In genomic region chr13:105969761-105970160, GRCh38 we compare ENCODE assay signal across 1 cellular context.
TF ChIP-seq lines count a peak whose summit lies in the region.

No MANE protein-coding gene starts in this region.

TF ChIP-seq in HEK293, 187 proteins besides CTCF, POLR2A, EP300 and RAD21 (continued from another document and continues in another):
- no peak for TF ChIP-seq REST (tag by site-specific recombination; IDR thresholded peaks at IDR 0.05)
- TF ChIP-seq EGR2 (tag by site-specific recombination; IDR thresholded peaks at IDR 0.05; ENCODE audit: low read depth) = no peak
- TF ChIP-seq GLIS1 (tag by site-specific recombination; IDR thresholded peaks at IDR 0.05) = peak; percentile 90
- no peak for TF ChIP-seq ZFHX2 (tag by site-specific recombination; conservative IDR thresholded peaks at IDR 0.05)
- TF ChIP-seq FEZF1 (tag by site-specific recombination; IDR thresholded peaks at IDR 0.05) = peak; percentile 95
- TF ChIP-seq ZNF426 (tag by site-specific recombination; IDR thresholded peaks at IDR 0.05) = no peak
- no peak for TF ChIP-seq KLF17 (tag by site-specific recombination; IDR thresholded peaks at IDR 0.05)
- no peak for TF ChIP-seq ZNF510 (tag by site-specific recombination; IDR thresholded peaks at IDR 0.05; ENCODE audit: insufficient replicate concordance)
- peak; percentile 72 for TF ChIP-seq ZNF335 (tag by site-specific recombination; conservative IDR thresholded peaks at IDR 0.05)
- no peak for TF ChIP-seq BCL6B (tag by site-specific recombination; IDR thresholded peaks at IDR 0.05)
- TF ChIP-seq ZNF660 (tag by site-specific recombination; IDR thresholded peaks at IDR 0.05) = no peak
- no peak for TF ChIP-seq PRDM10 (tag by site-specific recombination; IDR thresholded peaks at IDR 0.05)
- TF ChIP-seq ZNF391 (tag by site-specific recombination; IDR thresholded peaks at IDR 0.05; ENCODE audit: borderline replicate concordance, low read depth) = no peak
- TF ChIP-seq ZSCAN30 (tag by site-specific recombination; IDR thresholded peaks at IDR 0.05) = peak; percentile 72; the same call in 1 of the 2 replicates
- TF ChIP-seq HOXA7 (CRISPR knock-in tag; IDR thresholded peaks at IDR 0.05; ENCODE audit: borderline replicate concordance) = no peak
- TF ChIP-seq MEIS1 (CRISPR knock-in tag; IDR thresholded peaks at IDR 0.05; ENCODE audit: borderline replicate concordance) = peak; percentile 40; the same call in 1 of the 2 replicates
- TF ChIP-seq HIC1 (tag by site-specific recombination; IDR thresholded peaks at IDR 0.05) = peak; percentile 53; the same call in 1 of the 2 replicates
- peak; percentile 93 for TF ChIP-seq HOXD13 (CRISPR knock-in tag; IDR thresholded peaks at IDR 0.05; ENCODE audit: borderline replicate concordance)
- TF ChIP-seq ZBTB48 (tag by site-specific recombination; IDR thresholded peaks at IDR 0.05) = no peak
- TF ChIP-seq PATZ1 (tag by site-specific recombination; IDR thresholded peaks at IDR 0.05) = no peak
- no peak for TF ChIP-seq ZNF610 (tag by site-specific recombination; IDR thresholded peaks at IDR 0.05; ENCODE audit: borderline replicate concordance)
- peak; percentile 75 for TF ChIP-seq PRDM4 (tag by site-specific recombination; IDR thresholded peaks at IDR 0.05)
- no peak for TF ChIP-seq ZNF239 (tag by site-specific recombination; IDR thresholded peaks at IDR 0.05)
- TF ChIP-seq ZNF214 (tag by site-specific recombination; IDR thresholded peaks at IDR 0.05; ENCODE audit: borderline replicate concordance) = no peak
- TF ChIP-seq ZNF843 (tag by site-specific recombination; IDR thresholded peaks at IDR 0.05) = peak; percentile 91
- TF ChIP-seq ZNF560 (tag by site-specific recombination; IDR thresholded peaks at IDR 0.05; ENCODE audit: borderline replicate concordance) = no peak
- TF ChIP-seq ZNF629 (tag by site-specific recombination; IDR thresholded peaks at IDR 0.05) = 0 out of 2 replicates have a peak, but pooled peaks have one; percentile 16
- TF ChIP-seq KLF10 (tag by site-specific recombination; IDR thresholded peaks at IDR 0.05) = 0 out of 2 replicates have a peak, but pooled peaks have one; percentile 27
- TF ChIP-seq PBX3 (CRISPR knock-in tag; IDR thresholded peaks at IDR 0.05) = no peak
- TF ChIP-seq ZNF157 (tag by site-specific recombination; IDR thresholded peaks at IDR 0.05) = no peak
- no peak for TF ChIP-seq ZNF707 (tag by site-specific recombination; IDR thresholded peaks at IDR 0.05)
- no peak for TF ChIP-seq ZBTB20 (tag by site-specific recombination; IDR thresholded peaks at IDR 0.05)
- peak; percentile 81; the same call in 1 of the 2 replicates for TF ChIP-seq SP7 (tag by site-specific recombination; IDR thresholded peaks at IDR 0.05)
- TF ChIP-seq RBAK (tag by site-specific recombination; IDR thresholded peaks at IDR 0.05) = no peak
- no peak for TF ChIP-seq KLF8 (tag by site-specific recombination; IDR thresholded peaks at IDR 0.05)
- no peak for TF ChIP-seq ZNF311 (tag by site-specific recombination; IDR thresholded peaks at IDR 0.05; ENCODE audit: borderline replicate concordance)
- TF ChIP-seq ZNF600 (tag by site-specific recombination; IDR thresholded peaks at IDR 0.05) = 0 out of 2 replicates have a peak, but pooled peaks have one; percentile 17
- peak; percentile 89 for TF ChIP-seq PRDM6 (tag by site-specific recombination; IDR thresholded peaks at IDR 0.05)
- no peak for TF ChIP-seq GLI2 (tag by site-specific recombination; IDR thresholded peaks at IDR 0.05; ENCODE audit: borderline replicate concordance, low read depth)
- no peak for TF ChIP-seq ZNF48 (tag by site-specific recombination; IDR thresholded peaks at IDR 0.05)
- TF ChIP-seq ZBTB8A (tag by site-specific recombination; IDR thresholded peaks at IDR 0.05) = 0 out of 2 replicates have a peak, but pooled peaks have one; percentile 29
- TF ChIP-seq ZNF561 (tag by site-specific recombination; IDR thresholded peaks at IDR 0.05; ENCODE audit: borderline replicate concordance) = no peak
- TF ChIP-seq ZNF112 (tag by site-specific recombination; IDR thresholded peaks at IDR 0.05) = no peak
